ENCODE assay signal across 1 cellular context in genomic region chr1:195604287-195604686, GRCh38.
TF ChIP-seq lines count a peak whose summit lies in the region.

No MANE protein-coding gene starts in this region.

TF ChIP-seq in WTC11, 78 proteins besides CTCF, POLR2A, EP300 and RAD21 (continued from another document):
- TF ChIP-seq USF1 (CRISPR knock-in tag; IDR thresholded peaks at IDR 0.05) (no peak), E2F1 (CRISPR knock-in tag; IDR thresholded peaks at IDR 0.05) (no peak), ZNF532 (CRISPR knock-in tag; IDR thresholded peaks at IDR 0.05; ENCODE audit: borderline replicate concordance) (no peak), E2F5 (CRISPR knock-in tag; IDR thresholded peaks at IDR 0.05) (no peak), MYBL2 (CRISPR knock-in tag; IDR thresholded peaks at IDR 0.05) (no peak), ESRRA (CRISPR knock-in tag; IDR thresholded peaks at IDR 0.05; ENCODE audit: borderline replicate concordance) (no peak), ZBTB43 (CRISPR knock-in tag; IDR thresholded peaks at IDR 0.05) (no peak), KAT7 (CRISPR knock-in tag; IDR thresholded peaks at IDR 0.05; ENCODE audit: borderline replicate concordance) (no peak), E2F4 (CRISPR knock-in tag; IDR thresholded peaks at IDR 0.05; ENCODE audit: borderline replicate concordance, low read depth) (no peak), IRF2 (CRISPR knock-in tag; IDR thresholded peaks at IDR 0.05; ENCODE audit: borderline replicate concordance, low read depth) (no peak), GABPB1 (CRISPR knock-in tag; IDR thresholded peaks at IDR 0.05) (no peak), GRHL2 (CRISPR knock-in tag; IDR thresholded peaks at IDR 0.05; ENCODE audit: insufficient replicate concordance, severe bottlenecking) (no peak), NFATC4 (CRISPR knock-in tag; IDR thresholded peaks at IDR 0.05) (no peak)
